ENCODE assay signal across 7 cellular contexts in the genomic region with DNA sequence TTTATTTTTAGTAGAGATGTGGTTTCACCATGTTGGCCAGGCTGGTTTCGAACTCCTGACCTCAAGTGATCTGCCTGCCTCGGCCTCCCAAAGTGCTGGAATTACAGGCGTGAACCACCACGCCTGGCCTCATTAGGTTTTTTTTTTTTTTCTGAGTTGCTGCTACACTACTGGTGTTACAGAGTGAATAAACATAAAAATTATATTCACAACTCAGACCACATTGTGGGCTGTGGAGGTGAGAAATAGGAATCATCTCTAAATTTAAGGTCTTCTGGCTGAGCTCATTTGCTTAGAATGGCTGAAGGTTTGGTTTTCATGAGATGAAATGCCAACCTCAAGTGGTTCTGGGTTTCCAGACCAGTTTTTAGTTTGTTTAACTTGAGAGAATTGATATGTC. TPM values are rescaled to one million over a fixed set of nuclear protein-coding genes. Genes with fewer than 3 reads are reported as not detected.
DNase-seq lines count a peak whose midpoint lies in the region; ATAC-seq, FAIRE-seq and TF ChIP-seq lines count a peak whose summit lies in the region.
"Not testable (repeated sequence)": the region's sequence is repeated elsewhere in the genome, so short reads cannot be mapped to it uniquely, and the experiment has no call there.

No MANE protein-coding gene starts in this region.

- ATAC-seq in GM18511 (IDR thresholded peaks at IDR 0.05; ENCODE audit: unreplicated experiment) = peak; percentile 47
- peak; percentile 35 for ATAC-seq in HG02870 (IDR thresholded peaks at IDR 0.05; ENCODE audit: unreplicated experiment)
- peak; percentile 49 for ATAC-seq in activated T-helper 17 cell treated with anti-CD3 and anti-CD28 coated beads, Interleukin-2, amount 50 U/mL, for 72 hours (replicated peaks)
- ATAC-seq in K562 = not testable (repeated sequence)
- ATAC-seq in natural killer cell = peak; percentile 67 to 88 (median 82)
- ATAC-seq in stimulated activated naive CD8-positive, alpha-beta T cell treated with anti-CD3 and anti-CD28 coated beads, Interleukin-15, Interleukin-2, amounts not matched to agents 100 U/mL and 50 U/mL, for 24 hours = peak; percentile 52

- not testable (repeated sequence) for DNase-seq in K562 (ENCODE audit: extremely low read depth in 1 of 4, low spot score in 3 of 4); natural killer cell; stimulated activated naive CD8-positive, alpha-beta T cell treated with anti-CD3 and anti-CD28 coated beads, Interleukin-15, Interleukin-2, amounts not matched to agents 100 U/mL and 50 U/mL, for 24 hours

- not testable (repeated sequence) for FAIRE-seq in K562 (lab: Jason Lieb, UNC)

- peak overlapping the region; percentile 16 for H3K4me2 ChIP-seq in DOHH2 (ENCODE audit: low read length)
- H3K4me2 ChIP-seq in K562 (ENCODE audit: insufficient read depth, low read length) = not testable (repeated sequence)

- WGBS in K562 (ENCODE audit: insufficient coverage, low coverage, missing lambda C conversion rate) = no CpG with 5 or more reads among the region's 4 CpGs

- peaks cover 69% of the 10 kb centered on the region for H3K79me2 ChIP-seq in DOHH2 (ENCODE audit: control insufficient read depth, low read length)
- peaks cover 74% of the 10 kb centered on the region for H3K79me2 ChIP-seq in K562 (ENCODE audit: control insufficient read depth, insufficient read depth, low read length)

- H3K36me3 Mint-ChIP-seq in activated T-helper 17 cell treated with anti-CD3 and anti-CD28 coated beads, Interleukin-2, amount 50 U/mL, for 72 hours (ENCODE audit: low read depth) = peaks cover 28% of the 10 kb centered on the region
- not testable (repeated sequence) for H3K36me3 Mint-ChIP-seq in natural killer cell

- not testable (repeated sequence) for H4K20me1 ChIP-seq in DOHH2 (ENCODE audit: control insufficient read depth, insufficient read depth, low read depth, low read length); K562 (replicated peaks; ENCODE audit: control insufficient read depth, insufficient read depth, low read length)

- H3K9me1 ChIP-seq in K562 (ENCODE audit: control insufficient read depth, insufficient read depth, low read length) = not testable (repeated sequence)

- POLR2A ChIA-PET in K562 (lab: Yijun Ruan, JAX) = interaction anchor here (1.6 kb wide), 1 partner anchor 13 kb away, joined by 3 read pairs; no protein-coding TSS in a partner anchor

- not testable (repeated sequence) for TF ChIP-seq CTCF in DOHH2 (IDR thresholded peaks at IDR 0.05; ENCODE audit: low read depth, low read length, poor library complexity, severe bottlenecking); K562 (IDR thresholded peaks at IDR 0.05 in 2 of 3, conservative IDR thresholded peaks at IDR 0.05 in 1 of 3; ENCODE audit: insufficient read depth in 2 of 3, low read depth in 1 of 3, low read length in 3 of 3); natural killer cell (IDR thresholded peaks at IDR 0.05)

- not testable (repeated sequence) for TF ChIP-seq POLR2A in K562 (conservative IDR thresholded peaks at IDR 0.05)

- H3K9ac ChIP-seq in K562 (ENCODE audit: insufficient read depth in 1 of 2, low read depth in 2 of 2, low read length in 2 of 2) = not testable (repeated sequence)

- H3K9me2 ChIP-seq in DOHH2 (replicated peaks; ENCODE audit: control insufficient read depth, low read length) = not testable (repeated sequence)

- not testable (repeated sequence) for TF ChIP-seq RAD21 in K562 (CRISPR knock-in tag; conservative IDR thresholded peaks at IDR 0.05 in 1 of 2, IDR thresholded peaks at IDR 0.05 in 1 of 2)

- H3K27ac ChIP-seq in DOHH2 (ENCODE audit: low read depth, low read length) = not testable (repeated sequence)
- 0 out of 3 replicates have a peak overlapping the region, but pooled peaks have one; percentile 47 for H3K27ac ChIP-seq in K562 (ENCODE audit: extremely low read depth, low read depth, low read length)

- not testable (repeated sequence) for H3F3A ChIP-seq in DOHH2 (ENCODE audit: control insufficient read depth, insufficient read depth)

- H3K4me3 ChIP-seq in DOHH2 (ENCODE audit: low read length); K562: not testable (repeated sequence)

- not testable (repeated sequence) for H3K9me3 Mint-ChIP-seq in activated T-helper 17 cell treated with anti-CD3 and anti-CD28 coated beads, Interleukin-2, amount 50 U/mL, for 72 hours; natural killer cell

- H3K27ac Mint-ChIP-seq in activated T-helper 17 cell treated with anti-CD3 and anti-CD28 coated beads, Interleukin-2, amount 50 U/mL, for 72 hours = not testable (repeated sequence)
- peak overlapping the region; percentile 81 to 89 for H3K27ac Mint-ChIP-seq in natural killer cell

- H3K36me3 ChIP-seq in DOHH2 (ENCODE audit: control insufficient read depth, low read length) = not testable (repeated sequence)
- H3K36me3 ChIP-seq in K562 (ENCODE audit: control insufficient read depth, insufficient read depth, low read length) = peaks cover 31% of the 10 kb centered on the region

- H3K27me3 ChIP-seq in DOHH2 (ENCODE audit: control insufficient read depth, low read length); K562 (ENCODE audit: control insufficient read depth in 2 of 2, insufficient read depth in 2 of 2, low read length in 2 of 2): not testable (repeated sequence)

- in situ Hi-C loops in K562 (cut with MboI) = not testable (repeated sequence)

- TF ChIP-seq EP300 in K562 (IDR thresholded peaks at IDR 0.05; ENCODE audit: low read length) = not testable (repeated sequence)

- intact Hi-C loops in K562 (cut with micrococcal nuclease) = not testable (repeated sequence)
- intact Hi-C loops in natural killer cell (cut with micrococcal nuclease) = loop anchor here (1.0 to 5.0 kb wide), 2 partner anchors 12 to 167 kb away; no protein-coding TSS in a partner anchor

- not testable (repeated sequence) for H3K9me3 ChIP-seq in DOHH2 (ENCODE audit: control insufficient read depth, insufficient read depth, low read length); K562 (replicated peaks; ENCODE audit: control insufficient read depth, insufficient read depth, low read depth, low read length)

- H2AFZ ChIP-seq in K562 (ENCODE audit: low read depth, low read length) = not testable (repeated sequence)

- not testable (repeated sequence) for H3K4me1 Mint-ChIP-seq in activated T-helper 17 cell treated with anti-CD3 and anti-CD28 coated beads, Interleukin-2, amount 50 U/mL, for 72 hours
- peaks cover 36 to 43% of the 10 kb centered on the region in 2 donors for H3K4me1 Mint-ChIP-seq in natural killer cell

- peaks cover 21% of the 10 kb centered on the region for H3K4me1 ChIP-seq in DOHH2 (ENCODE audit: control insufficient read depth, low read length)
- H3K4me1 ChIP-seq in K562 (replicated peaks in 1 of 2; ENCODE audit: control insufficient read depth in 2 of 2, insufficient read depth in 2 of 2, low read length in 2 of 2) = not testable (repeated sequence)

- H3K4me3 Mint-ChIP-seq in activated T-helper 17 cell treated with anti-CD3 and anti-CD28 coated beads, Interleukin-2, amount 50 U/mL, for 72 hours = not testable (repeated sequence)
- peak overlapping the region; percentile 35 for H3K4me3 Mint-ChIP-seq in natural killer cell

- not testable (repeated sequence) for BruUV-seq in K562 (replicated peaks; lab: Mats Ljungman, UMichigan)

- not testable (repeated sequence) for H3K27me3 Mint-ChIP-seq in activated T-helper 17 cell treated with anti-CD3 and anti-CD28 coated beads, Interleukin-2, amount 50 U/mL, for 72 hours; natural killer cell (ENCODE audit: low read depth in 2 of 2)

- CTCF ChIA-PET in K562 (lab: Yijun Ruan, JAX; ENCODE audit: low intra/inter-chr PET ratio) = not testable (repeated sequence)

RNA-seq across cellular contexts. Expression of a gene that starts 10.6 kb away (rescaled TPM):
- 10 to 100 TPM in 1 of 2 donors, 1 to 10 TPM in 1; 8.0 to 18.6 TPM for total RNA-seq in activated T-helper 17 cell treated with anti-CD3 and anti-CD28 coated beads, Interleukin-2, amount 50 U/mL, for 72 hours
- total RNA-seq in K562 (2011; cell fraction: chromatin; rRNA removed; ENCODE audit: low replicate concordance) = 45.9 and 50.3 TPM in 2 replicates
- total RNA-seq in K562 (2011; cell fraction: nucleolus; rRNA removed) = 27.7 and 32.2 TPM in 2 replicates
- total RNA-seq in K562 (2011; cell fraction: nucleoplasm; rRNA removed) = 36.4 and 47.0 TPM in 2 replicates
- total RNA-seq in K562 (2014; rRNA removed) (21.5 and 27.3 TPM in 2 replicates), K562 (2014; rRNA removed; fragmentation: Illumina TruSeq; extraction: Trizol) (13.4 and 14.0 TPM in 2 replicates), K562 (2015; rRNA removed; fragmentation: Illumina TruSeq; extraction: Trizol) (11.4 and 11.7 TPM in 2 replicates), K562 (2021) (44.5 and 49.6 TPM in 2 replicates), natural killer cell (10 to 100 TPM; 21.9 to 43.8 (median 32.7) TPM)
- polyA plus RNA-seq in K562 (2011; rRNA removed) (11.5 and 19.7 TPM in 2 replicates), K562 (2014; fragmentation: Illumina TruSeq; extraction: Trizol) (30.9 and 33.5 TPM in 2 replicates), K562 (2014; fragmentation: Nextera tagmentation; extraction: Ambion mirVana) (1 to 10 TPM; 6.0 to 6.8 TPM), K562 (2014; rRNA removed) (18.7 and 22.8 TPM in 2 replicates)
- 19.6 and 19.7 TPM in 2 replicates for polyA plus RNA-seq in K562 (2011; cell fraction: cytosol; rRNA removed)
- 16.1 and 18.9 TPM in 2 replicates for polyA plus RNA-seq in K562 (2011; cell fraction: nucleus; rRNA removed)
- polyA plus RNA-seq in K562 (2012) = 23.6 and 26.9 TPM in 2 replicates
- polyA minus RNA-seq in K562 (2011; rRNA and poly(A)+ RNA removed) = 25.3 and 37.1 TPM in 2 replicates
- polyA minus RNA-seq in K562 (2011; cell fraction: cytosol; rRNA and poly(A)+ RNA removed) = 23.1 and 24.5 TPM in 2 replicates
- polyA minus RNA-seq in K562 (2011; cell fraction: nucleus; rRNA and poly(A)+ RNA removed) = 27.7 and 31.2 TPM in 2 replicates
